ENCODE assay signal across 9 cellular contexts in the genomic region with DNA sequence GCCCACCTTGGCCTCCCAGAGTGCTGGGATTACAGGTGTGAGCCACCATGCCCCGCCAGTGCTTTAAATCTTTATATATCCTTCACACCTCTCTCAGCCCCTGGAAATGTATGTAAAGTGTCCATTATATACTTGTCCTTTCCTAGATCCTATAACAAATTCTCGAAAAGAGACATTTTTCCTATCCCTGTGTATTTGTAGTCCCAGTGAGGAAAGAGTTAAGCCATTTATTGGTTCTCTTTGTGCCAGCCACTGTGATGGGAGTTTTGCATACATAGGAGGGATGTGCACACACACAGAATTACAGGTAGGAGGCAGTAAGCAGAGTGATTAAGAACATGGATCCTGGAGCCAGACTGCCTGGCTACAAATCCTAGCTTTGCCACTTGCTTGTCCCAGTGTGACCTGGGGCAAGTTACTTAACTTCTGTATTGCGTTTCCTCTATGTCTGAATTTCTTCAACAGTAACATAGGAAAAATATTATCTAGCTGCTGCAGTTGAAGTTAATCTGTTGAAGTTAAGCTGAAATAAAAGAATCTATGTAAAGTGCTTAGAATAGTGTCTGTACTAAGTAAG. TPM values are rescaled to one million over a fixed set of nuclear protein-coding genes. Genes with fewer than 3 reads are reported as not detected.
DNase-seq lines count a peak whose midpoint lies in the region; ATAC-seq and TF ChIP-seq lines count a peak whose summit lies in the region.
"Had no signal": no experiment of that assay in that cellular context is flagged by ENCODE, and none has a peak within 500 bp of the region (broad histone marks: within the 10 kb centered on the region; RNA-seq: fewer than 3 reads in every experiment).

No MANE protein-coding gene starts in this region.

- intact Hi-C loops in A673 (cut with micrococcal nuclease; ENCODE audit: unreplicated experiment): no loop called here

- H3K4me1 Mint-ChIP-seq in WTC11: peaks cover 16% of the 10 kb centered on the region

- H3K36me3 Mint-ChIP-seq in WTC11: no peaks in the 10 kb centered on the region

- no peaks in the 10 kb centered on the region for H3K36me3 ChIP-seq in A673 (ENCODE audit: insufficient read depth, low read length, poor library complexity, severe bottlenecking)

- CTCF ChIA-PET in A673 (lab: Charles Lee) (interaction anchor here (0.5 kb wide), 1 partner anchor 547 kb away, joined by 7 read pairs; no protein-coding TSS in a partner anchor), WTC11 (lab: Charles Lee) (interaction anchor here (0.8 to 3.9 kb wide), 8 partner anchors 9 to 158 kb away, joined by 3 to 28 read pairs (median 4); partner anchors contain the start of genes CIDEB, DHRS1, NOP9 and TINF2)

- POLR2A ChIA-PET in A673 (lab: Charles Lee; ENCODE audit: low non-redundant PET): no interaction called here
- POLR2A ChIA-PET in WTC11 (lab: Charles Lee): interaction anchor here (1.0 kb wide), 1 partner anchor 31 kb away, joined by 3 read pairs; the partner anchor contains the start of gene TINF2

- peak; percentile 10 for DNase-seq in A673 (ENCODE audit: low spot score)
- no peak for DNase-seq in WTC11 (ENCODE audit: low spot score)
- peak; percentile 41 for DNase-seq in kidney tubule cell (ENCODE audit: low spot score)
- no peak for DNase-seq in stimulated activated CD4-positive, alpha-beta T cell treated with anti-CD3 and anti-CD28 coated beads, Interleukin-4, amount 100 ng/mL, for 1 hour
- DNase-seq in retina: no peak
- no peak for DNase-seq in hepatic stellate cell (ENCODE audit: low spot score)
- DNase-seq: GDM1 had no signal

- ATAC-seq in WTC11 (no peak), HG03354 (IDR thresholded peaks at IDR 0.05; ENCODE audit: poor library complexity, severe bottlenecking, unreplicated experiment) (no peak)

- H3K27me3 ChIP-seq in A673 (replicated peaks; ENCODE audit: insufficient read depth, low read depth, low read length, poor library complexity): no peaks in the 10 kb centered on the region

- H3K27ac ChIP-seq in A673 (ENCODE audit: low read depth, low read length, poor library complexity, severe bottlenecking): no peak overlapping the region

- peaks cover 4% of the 10 kb centered on the region for H3K4me1 ChIP-seq in A673 (ENCODE audit: insufficient read depth, low read length, poor library complexity, severe bottlenecking)

- peak overlapping the region; percentile 18; the same call in 1 of the 2 replicates for H3K4me3 Mint-ChIP-seq in WTC11

- no peak overlapping the region for H3K27ac Mint-ChIP-seq in WTC11

- 0 out of 2 replicates have a peak, but pooled peaks have one; percentile 14 for TF ChIP-seq CTCF in A673 (conservative IDR thresholded peaks at IDR 0.05; ENCODE audit: low read depth, low read length)
- TF ChIP-seq CTCF in GM12872 (IDR thresholded peaks at IDR 0.05; ENCODE audit: insufficient read depth, low read depth, low read length): peak; percentile 33; the same call in 1 of the 3 replicates
- no peak for TF ChIP-seq CTCF in WTC11 (IDR thresholded peaks at IDR 0.05)

- no peaks in the 10 kb centered on the region for H3K9me3 ChIP-seq in A673 (ENCODE audit: low read depth, low read length, poor library complexity, severe bottlenecking)

- no TSS peak for BruUV-seq in A673 (replicated peaks; lab: Mats Ljungman, UMichigan)

- no peak overlapping the region for H3K4me3 ChIP-seq in A673 (ENCODE audit: low read depth, low read length, poor library complexity, severe bottlenecking)

- H3K9me3 Mint-ChIP-seq in WTC11: no peaks in the 10 kb centered on the region

- no peaks in the 10 kb centered on the region for H3K27me3 Mint-ChIP-seq in WTC11 (ENCODE audit: low read depth)

TF ChIP-seq in WTC11, 78 proteins besides CTCF, POLR2A, EP300 and RAD21:
- no peak for TF ChIP-seq ZNF138 (CRISPR knock-in tag; conservative IDR thresholded peaks at IDR 0.05)
- no peak for TF ChIP-seq ZNF317 (CRISPR knock-in tag; IDR thresholded peaks at IDR 0.05; ENCODE audit: borderline replicate concordance, low read depth)
- TF ChIP-seq NFYB (CRISPR knock-in tag; conservative IDR thresholded peaks at IDR 0.05; ENCODE audit: low read depth): no peak
- TF ChIP-seq, protein P1, sequence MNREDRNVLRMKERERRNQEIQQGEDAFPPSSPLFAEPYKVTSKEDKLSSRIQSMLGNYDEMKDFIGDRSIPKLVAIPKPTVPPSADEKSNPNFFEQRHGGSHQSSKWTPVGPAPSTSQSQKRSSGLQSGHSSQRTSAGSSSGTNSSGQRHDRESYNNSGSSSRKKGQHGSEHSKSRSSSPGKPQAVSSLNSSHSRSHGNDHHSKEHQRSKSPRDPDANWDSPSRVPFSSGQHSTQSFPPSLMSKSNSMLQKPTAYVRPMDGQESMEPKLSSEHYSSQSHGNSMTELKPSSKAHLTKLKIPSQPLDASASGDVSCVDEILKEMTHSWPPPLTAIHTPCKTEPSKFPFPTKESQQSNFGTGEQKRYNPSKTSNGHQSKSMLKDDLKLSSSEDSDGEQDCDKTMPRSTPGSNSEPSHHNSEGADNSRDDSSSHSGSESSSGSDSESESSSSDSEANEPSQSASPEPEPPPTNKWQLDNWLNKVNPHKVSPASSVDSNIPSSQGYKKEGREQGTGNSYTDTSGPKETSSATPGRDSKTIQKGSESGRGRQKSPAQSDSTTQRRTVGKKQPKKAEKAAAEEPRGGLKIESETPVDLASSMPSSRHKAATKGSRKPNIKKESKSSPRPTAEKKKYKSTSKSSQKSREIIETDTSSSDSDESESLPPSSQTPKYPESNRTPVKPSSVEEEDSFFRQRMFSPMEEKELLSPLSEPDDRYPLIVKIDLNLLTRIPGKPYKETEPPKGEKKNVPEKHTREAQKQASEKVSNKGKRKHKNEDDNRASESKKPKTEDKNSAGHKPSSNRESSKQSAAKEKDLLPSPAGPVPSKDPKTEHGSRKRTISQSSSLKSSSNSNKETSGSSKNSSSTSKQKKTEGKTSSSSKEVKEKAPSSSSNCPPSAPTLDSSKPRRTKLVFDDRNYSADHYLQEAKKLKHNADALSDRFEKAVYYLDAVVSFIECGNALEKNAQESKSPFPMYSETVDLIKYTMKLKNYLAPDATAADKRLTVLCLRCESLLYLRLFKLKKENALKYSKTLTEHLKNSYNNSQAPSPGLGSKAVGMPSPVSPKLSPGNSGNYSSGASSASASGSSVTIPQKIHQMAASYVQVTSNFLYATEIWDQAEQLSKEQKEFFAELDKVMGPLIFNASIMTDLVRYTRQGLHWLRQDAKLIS (CRISPR knock-in tag; IDR thresholded peaks at IDR 0.05; ENCODE audit: borderline replicate concordance): no peak
- TF ChIP-seq ZMAT4 (CRISPR knock-in tag; IDR thresholded peaks at IDR 0.05): no peak
- TF ChIP-seq PRDM15 (CRISPR knock-in tag; IDR thresholded peaks at IDR 0.05): no peak
- TF ChIP-seq MXD4 (CRISPR knock-in tag; IDR thresholded peaks at IDR 0.05; ENCODE audit: borderline replicate concordance): no peak
- no peak for TF ChIP-seq FOXK1 (CRISPR knock-in tag; IDR thresholded peaks at IDR 0.05)
- TF ChIP-seq CREB1 (CRISPR knock-in tag; IDR thresholded peaks at IDR 0.05): no peak
- TF ChIP-seq SMAD3 (CRISPR knock-in tag; IDR thresholded peaks at IDR 0.05; ENCODE audit: borderline replicate concordance): no peak
- no peak for TF ChIP-seq FOXP1 (CRISPR knock-in tag; IDR thresholded peaks at IDR 0.05; ENCODE audit: borderline replicate concordance)
- no peak for TF ChIP-seq GTF2I (CRISPR knock-in tag; conservative IDR thresholded peaks at IDR 0.05)

RNA-seq across cellular contexts. Expression of gene RABGGTA, which starts 2.1 kb away (rescaled TPM):
- 22.2 and 23.8 TPM in 2 replicates for total RNA-seq in A673 (2021)
- total RNA-seq in WTC11 (2021): 22.3 to 28.1 TPM (median 27.1 TPM) in 3 replicates

RNA-seq across cellular contexts. Expression of gene TGM1, which starts 10.5 kb away (rescaled TPM):
- total RNA-seq in A673 (2021) (1.5 and 3.5 TPM in 2 replicates), WTC11 (2021) (2.5 to 5.2 TPM (median 4.4 TPM) in 3 replicates)

RNA-seq across cellular contexts. Expression of gene DHRS1, which starts 26.1 kb away (rescaled TPM):
- total RNA-seq in A673 (2021) (13.3 and 14.5 TPM in 2 replicates), WTC11 (2021) (13.9 to 16.7 TPM (median 15.4 TPM) in 3 replicates)

RNA-seq across cellular contexts. Expression of gene NOP9, which starts 26.1 kb away (rescaled TPM):
- total RNA-seq in A673 (2021) (34.0 and 37.1 TPM in 2 replicates), WTC11 (2021) (34.3 to 44.4 TPM (median 35.0 TPM) in 3 replicates)

RNA-seq across cellular contexts. Expression of gene TINF2, which starts 31.1 kb away (rescaled TPM):
- total RNA-seq in A673 (2021) (46.1 and 47.0 TPM in 2 replicates), WTC11 (2021) (32.2 to 39.8 TPM (median 35.7 TPM) in 3 replicates)

Comparison
In these comparisons a context has a peak if more than half of its experiments do, and no peak if none do; other contexts are left out.
1. DNase-seq: peak in A673 (single experiment) and kidney tubule cell (single experiment); none in WTC11 (single experiment), stimulated activated CD4-positive, alpha-beta T cell treated with anti-CD3 and anti-CD28 coated beads, Interleukin-4, amount 100 ng/mL, for 1 hour (single experiment), retina (single experiment) and hepatic stellate cell (single experiment).